In the genomic region with DNA sequence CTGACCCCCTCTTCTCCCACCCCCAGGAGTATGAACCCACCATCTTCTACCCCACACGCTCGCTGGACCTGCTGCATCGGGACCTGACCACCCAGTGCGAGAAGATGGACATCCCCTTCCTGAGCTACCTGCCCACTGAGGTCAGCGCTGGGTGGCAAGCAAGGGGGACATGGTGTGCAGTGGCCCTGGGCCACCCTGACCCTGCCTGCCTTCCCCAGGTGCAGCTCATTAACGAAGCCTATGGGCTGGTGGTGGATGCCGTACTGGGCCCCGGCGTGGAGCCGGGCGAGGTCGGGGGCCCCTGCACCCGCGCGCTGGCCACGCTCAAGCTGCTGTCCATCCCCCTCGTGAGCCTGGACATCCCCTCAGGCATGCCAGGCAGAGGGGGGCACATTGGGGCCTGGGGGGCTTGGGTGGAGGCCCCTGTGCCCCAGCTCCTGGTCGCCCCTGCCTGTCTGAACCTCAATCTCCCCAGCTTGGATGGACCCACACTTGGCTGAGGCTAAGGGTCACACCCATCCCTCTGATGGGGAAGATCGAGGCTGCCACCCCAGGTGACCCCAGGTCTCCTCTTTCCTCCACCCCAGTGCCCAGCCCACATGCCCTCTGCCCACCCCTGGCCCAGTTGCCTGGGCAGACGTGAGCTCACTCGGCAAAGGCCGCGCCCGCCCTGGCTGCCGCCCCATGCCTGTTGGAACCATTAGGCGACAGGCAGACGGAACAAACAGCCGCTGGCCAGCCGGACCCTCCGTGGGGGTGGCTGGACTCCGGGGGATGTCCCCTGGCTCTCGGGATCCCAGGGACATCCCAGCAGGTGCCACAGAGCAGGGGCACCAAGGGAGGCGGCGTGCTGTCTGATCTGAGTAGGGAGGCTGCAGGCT, we compare ENCODE assay signal across 1 cellular context.
A peak's percentile ranks its signal among the peaks of the same experiment; 100 is the strongest.
TF ChIP-seq lines count a peak whose summit lies in the region.

No MANE protein-coding gene starts in this region.

TF ChIP-seq in K562, 482 proteins besides CTCF, POLR2A, EP300 and RAD21:
- TF ChIP-seq GATA2 (CRISPR knock-in tag; IDR thresholded peaks at IDR 0.05) (no peak), POLR2G (IDR thresholded peaks at IDR 0.05; ENCODE audit: low read depth, low read length) (peak; percentile 50)
- TF ChIP-seq, protein P1, sequence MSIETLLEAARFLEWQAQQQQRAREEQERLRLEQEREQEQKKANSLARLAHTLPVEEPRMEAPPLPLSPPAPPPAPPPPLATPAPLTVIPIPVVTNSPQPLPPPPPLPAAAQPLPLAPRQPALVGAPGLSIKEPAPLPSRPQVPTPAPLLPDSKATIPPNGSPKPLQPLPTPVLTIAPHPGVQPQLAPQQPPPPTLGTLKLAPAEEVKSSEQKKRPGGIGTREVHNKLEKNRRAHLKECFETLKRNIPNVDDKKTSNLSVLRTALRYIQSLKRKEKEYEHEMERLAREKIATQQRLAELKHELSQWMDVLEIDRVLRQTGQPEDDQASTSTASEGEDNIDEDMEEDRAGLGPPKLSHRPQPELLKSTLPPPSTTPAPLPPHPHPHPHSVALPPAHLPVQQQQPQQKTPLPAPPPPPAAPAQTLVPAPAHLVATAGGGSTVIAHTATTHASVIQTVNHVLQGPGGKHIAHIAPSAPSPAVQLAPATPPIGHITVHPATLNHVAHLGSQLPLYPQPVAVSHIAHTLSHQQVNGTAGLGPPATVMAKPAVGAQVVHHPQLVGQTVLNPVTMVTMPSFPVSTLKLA (conservative IDR thresholded peaks at IDR 0.05) = no peak
